In the genomic region with DNA sequence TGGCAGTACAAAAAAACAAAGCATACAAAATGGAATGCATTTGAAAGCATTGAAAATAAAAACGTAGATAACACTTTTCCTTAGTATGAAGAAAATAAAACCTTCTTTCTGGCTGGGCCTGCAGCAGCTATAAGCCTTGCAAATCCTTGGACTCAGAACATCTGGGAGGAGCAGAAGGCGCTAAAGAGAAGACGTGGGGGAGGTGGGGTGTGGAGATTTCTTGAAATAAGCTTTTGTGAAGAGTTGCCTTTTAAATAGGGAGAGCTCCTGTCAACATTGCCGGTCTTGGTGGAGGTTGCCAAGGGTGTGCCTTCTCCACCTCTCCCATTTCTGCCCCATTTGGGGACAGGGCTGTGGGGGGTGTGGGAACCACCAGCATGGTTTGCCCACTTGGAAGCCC, we compare ENCODE assay signal across 19 cellular contexts.
"Had no signal": no experiment of that assay in that cellular context is flagged by ENCODE, and none has a peak within 500 bp of the region (broad histone marks: within the 10 kb centered on the region; RNA-seq: fewer than 3 reads in every experiment).

No MANE protein-coding gene starts in this region.

- ATAC-seq: left colon; left ventricle myocardium superior; psoas muscle; right lobe of liver; stimulated activated naive B cell treated with anti-CD40 and anti-IgM and Interleukin-4, amounts not matched to agents 10 μg/mL and 1 μg/mL and 100 μg/mL, for 72 hours; stimulated activated naive CD8-positive, alpha-beta T cell treated with anti-CD3 and anti-CD28 coated beads, Interleukin-15, amount 100 ng/mL, for 72 hours had no signal

- H3K36me3 Mint-ChIP-seq: naive B cell; stimulated activated naive B cell treated with anti-CD40 and anti-IgM and Interleukin-4, amounts not matched to agents 10 μg/mL and 1 μg/mL and 100 μg/mL, for 72 hours had no signal

- H3K27me3 ChIP-seq: transverse colon had no signal

- H3K4me3 ChIP-seq: coronary artery, lung, psoas muscle, right lobe of liver, thoracic aorta, transverse colon had no signal

- H3K4me3 Mint-ChIP-seq: naive B cell; nephron; stimulated activated naive B cell treated with anti-CD40 and anti-IgM and Interleukin-4, amounts not matched to agents 10 μg/mL and 1 μg/mL and 100 μg/mL, for 72 hours; stimulated activated naive CD8-positive, alpha-beta T cell treated with anti-CD3 and anti-CD28 coated beads, Interleukin-15, amount 100 ng/mL, for 72 hours had no signal

- H3K4me1 Mint-ChIP-seq: naive B cell; nephron; stimulated activated naive B cell treated with anti-CD40 and anti-IgM and Interleukin-4, amounts not matched to agents 10 μg/mL and 1 μg/mL and 100 μg/mL, for 72 hours; stimulated activated naive CD8-positive, alpha-beta T cell treated with anti-CD3 and anti-CD28 coated beads, Interleukin-15, amount 100 ng/mL, for 72 hours had no signal

- H3K9me3 Mint-ChIP-seq: nephron; stimulated activated naive B cell treated with anti-CD40 and anti-IgM and Interleukin-4, amounts not matched to agents 10 μg/mL and 1 μg/mL and 100 μg/mL, for 72 hours; stimulated activated naive CD8-positive, alpha-beta T cell treated with anti-CD3 and anti-CD28 coated beads, Interleukin-15, amount 100 ng/mL, for 72 hours had no signal

- H3K27ac ChIP-seq: coronary artery, psoas muscle, right lobe of liver, thoracic aorta, transverse colon had no signal

- DNase-seq: effector CD4-positive, alpha-beta T cell; foreskin melanocyte; left colon; left ventricle myocardium superior; mesenchymal stem cell; midbrain; naive B cell; psoas muscle; retina; right lobe of liver; stimulated activated CD4-positive, alpha-beta T cell treated with anti-CD3 and anti-CD28 coated beads, Interleukin-2, amount 100 ng/mL, for 24 hours; stimulated activated CD4-positive, alpha-beta T cell treated with anti-CD3 and anti-CD28 coated beads, Interleukin-4, amount 100 ng/mL, for 4 hours; stimulated activated naive B cell treated with anti-CD40 and anti-IgM and Interleukin-4, amounts not matched to agents 10 μg/mL and 1 μg/mL and 100 μg/mL, for 72 hours; stimulated activated naive CD8-positive, alpha-beta T cell treated with anti-CD3 and anti-CD28 coated beads, Interleukin-15, amount 100 ng/mL, for 72 hours; transverse colon had no signal

- H3K36me3 ChIP-seq: right lobe of liver, thoracic aorta, transverse colon had no signal

- H3K27ac Mint-ChIP-seq: nephron; stimulated activated naive B cell treated with anti-CD40 and anti-IgM and Interleukin-4, amounts not matched to agents 10 μg/mL and 1 μg/mL and 100 μg/mL, for 72 hours; stimulated activated naive CD8-positive, alpha-beta T cell treated with anti-CD3 and anti-CD28 coated beads, Interleukin-15, amount 100 ng/mL, for 72 hours had no signal
